ENCODE assay signal across 1 cellular context in the genomic region with DNA sequence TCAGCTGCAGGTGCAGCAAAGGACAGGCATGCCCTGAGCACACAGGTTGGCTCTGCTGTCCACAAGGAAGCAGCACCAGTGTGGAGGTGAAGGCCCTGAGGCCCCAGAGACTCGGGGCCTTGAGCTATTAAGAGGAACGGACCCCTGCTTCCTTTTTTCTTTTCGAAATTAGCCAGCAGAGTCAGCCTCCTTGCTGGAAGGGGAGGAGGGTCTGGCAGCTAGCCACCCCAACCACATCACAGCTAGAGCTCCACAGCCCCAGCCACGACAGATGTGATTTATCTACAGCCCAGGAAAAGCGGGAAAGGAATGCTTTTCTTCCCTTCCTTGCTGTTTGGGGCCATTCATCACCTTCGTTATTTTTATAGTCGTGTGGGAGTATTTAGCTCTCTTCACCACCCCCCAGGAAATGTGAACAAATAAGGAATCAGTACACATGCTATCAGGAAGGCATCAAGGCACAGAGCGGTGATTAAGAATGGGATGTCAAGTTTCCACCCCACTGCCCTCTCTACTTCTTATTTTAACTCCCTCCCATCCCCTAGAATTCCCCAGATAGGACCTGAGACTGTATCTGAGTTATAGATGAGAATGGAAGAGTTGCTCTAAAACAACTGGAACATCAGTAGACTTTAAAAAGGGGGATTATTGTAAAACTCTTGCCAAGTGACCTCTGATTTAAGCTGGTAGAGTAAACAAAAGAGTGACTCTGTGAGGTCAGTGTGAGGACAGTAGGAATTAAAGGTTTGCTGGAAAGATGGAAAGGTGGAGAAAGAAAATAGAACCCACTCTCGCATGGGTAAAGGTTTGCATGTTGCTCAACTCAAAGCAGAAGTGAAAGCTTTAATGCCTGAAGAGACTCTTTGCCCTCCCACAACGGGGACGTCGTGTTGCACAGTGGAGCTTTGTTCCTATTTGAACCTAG.
TF ChIP-seq lines count a peak whose summit lies in the region.

No MANE protein-coding gene starts in this region.

TF ChIP-seq in GM12878, 131 proteins besides CTCF, POLR2A, EP300 and RAD21 (continued from another document and continues in another):
- TF ChIP-seq PRDM15 (CRISPR knock-in tag; IDR thresholded peaks at IDR 0.05) (no peak), ZNF24 (IDR thresholded peaks at IDR 0.05) (no peak), POLR2AphosphoS2 (IDR thresholded peaks at IDR 0.05; ENCODE audit: low read depth, low read length) (no peak), FOXK2 (IDR thresholded peaks at IDR 0.05) (no peak), CUX1 (IDR thresholded peaks at IDR 0.05; ENCODE audit: insufficient replicate concordance, low read depth, low read length) (no peak), ZNF207 (IDR thresholded peaks at IDR 0.05; ENCODE audit: borderline replicate concordance) (no peak), ZNF384 (IDR thresholded peaks at IDR 0.05; ENCODE audit: borderline replicate concordance, low read depth, low read length) (no peak), CHD1 (IDR thresholded peaks at IDR 0.05; ENCODE audit: low read depth, low read length) (no peak), KDM1A (IDR thresholded peaks at IDR 0.05; ENCODE audit: borderline replicate concordance) (no peak), ETV6 (conservative IDR thresholded peaks at IDR 0.05 in 1 of 2, IDR thresholded peaks at IDR 0.05 in 1 of 2; ENCODE audit: borderline replicate concordance in 1 of 2, low read depth in 1 of 2) (no peak; a peak in 1 of 4 replicates), NR2F1 (conservative IDR thresholded peaks at IDR 0.05) (peak; percentile 28; the same call in 1 of the 2 replicates), TAF1 (IDR thresholded peaks at IDR 0.05; ENCODE audit: borderline replicate concordance, low read depth, low read length) (peak; percentile 43; the same call in 1 of the 2 replicates), ZNF217 (IDR thresholded peaks at IDR 0.05) (no peak), SUZ12 (IDR thresholded peaks at IDR 0.05; ENCODE audit: unreplicated experiment) (no peak), PAX8 (IDR thresholded peaks at IDR 0.05) (no peak), IKZF1 (conservative IDR thresholded peaks at IDR 0.05) (peak; percentile 84), CBX5 (IDR thresholded peaks at IDR 0.05; ENCODE audit: low read depth) (0 out of 2 replicates have a peak, but pooled peaks have one; percentile 62), EGR1 (IDR thresholded peaks at IDR 0.05; ENCODE audit: borderline replicate concordance in 1 of 2, low read depth in 2 of 2, low read length in 2 of 2) (no peak), NRF1 (conservative IDR thresholded peaks at IDR 0.05; ENCODE audit: low read depth, low read length) (no peak), CHD2 (IDR thresholded peaks at IDR 0.05; ENCODE audit: borderline replicate concordance, low read depth, low read length) (no peak), EED (IDR thresholded peaks at IDR 0.05; ENCODE audit: low read depth) (peak; percentile 47; the same call in 1 of the 2 replicates), STAT3 (IDR thresholded peaks at IDR 0.05; ENCODE audit: low read depth, low read length) (no peak), BHLHE40 (IDR thresholded peaks at IDR 0.05; ENCODE audit: borderline replicate concordance in 1 of 2, low read depth in 2 of 2, low read length in 1 of 2) (no peak), BRCA1 (IDR thresholded peaks at IDR 0.05; ENCODE audit: low read depth, low read length) (no peak), ZBTB4 (CRISPR knock-in tag; IDR thresholded peaks at IDR 0.05) (no peak), HDGF (IDR thresholded peaks at IDR 0.05) (no peak), ZSCAN29 (IDR thresholded peaks at IDR 0.05) (no peak), ZZZ3 (IDR thresholded peaks at IDR 0.05; ENCODE audit: control insufficient read depth, insufficient read length, low read depth) (no peak), PBX3 (IDR thresholded peaks at IDR 0.05; ENCODE audit: insufficient replicate concordance, low read depth, low read length) (no peak), POLR2AphosphoS5 (IDR thresholded peaks at IDR 0.05; ENCODE audit: low read length) (peak; percentile 10; the same call in 1 of the 2 replicates), CEBPZ (IDR thresholded peaks at IDR 0.05; ENCODE audit: low read depth, low read length) (no peak)
- TF ChIP-seq, protein P1, sequence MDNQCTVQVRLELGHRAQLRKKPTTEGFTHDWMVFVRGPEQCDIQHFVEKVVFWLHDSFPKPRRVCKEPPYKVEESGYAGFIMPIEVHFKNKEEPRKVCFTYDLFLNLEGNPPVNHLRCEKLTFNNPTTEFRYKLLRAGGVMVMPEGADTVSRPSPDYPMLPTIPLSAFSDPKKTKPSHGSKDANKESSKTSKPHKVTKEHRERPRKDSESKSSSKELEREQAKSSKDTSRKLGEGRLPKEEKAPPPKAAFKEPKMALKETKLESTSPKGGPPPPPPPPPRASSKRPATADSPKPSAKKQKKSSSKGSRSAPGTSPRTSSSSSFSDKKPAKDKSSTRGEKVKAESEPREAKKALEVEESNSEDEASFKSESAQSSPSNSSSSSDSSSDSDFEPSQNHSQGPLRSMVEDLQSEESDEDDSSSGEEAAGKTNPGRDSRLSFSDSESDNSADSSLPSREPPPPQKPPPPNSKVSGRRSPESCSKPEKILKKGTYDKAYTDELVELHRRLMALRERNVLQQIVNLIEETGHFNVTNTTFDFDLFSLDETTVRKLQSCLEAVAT (IDR thresholded peaks at IDR 0.05), result no peak
- TF ChIP-seq, protein P2, sequence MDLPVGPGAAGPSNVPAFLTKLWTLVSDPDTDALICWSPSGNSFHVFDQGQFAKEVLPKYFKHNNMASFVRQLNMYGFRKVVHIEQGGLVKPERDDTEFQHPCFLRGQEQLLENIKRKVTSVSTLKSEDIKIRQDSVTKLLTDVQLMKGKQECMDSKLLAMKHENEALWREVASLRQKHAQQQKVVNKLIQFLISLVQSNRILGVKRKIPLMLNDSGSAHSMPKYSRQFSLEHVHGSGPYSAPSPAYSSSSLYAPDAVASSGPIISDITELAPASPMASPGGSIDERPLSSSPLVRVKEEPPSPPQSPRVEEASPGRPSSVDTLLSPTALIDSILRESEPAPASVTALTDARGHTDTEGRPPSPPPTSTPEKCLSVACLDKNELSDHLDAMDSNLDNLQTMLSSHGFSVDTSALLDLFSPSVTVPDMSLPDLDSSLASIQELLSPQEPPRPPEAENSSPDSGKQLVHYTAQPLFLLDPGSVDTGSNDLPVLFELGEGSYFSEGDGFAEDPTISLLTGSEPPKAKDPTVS (IDR thresholded peaks at IDR 0.05; ENCODE audit: low read depth, low read length), result no peak
- TF ChIP-seq, protein P3, sequence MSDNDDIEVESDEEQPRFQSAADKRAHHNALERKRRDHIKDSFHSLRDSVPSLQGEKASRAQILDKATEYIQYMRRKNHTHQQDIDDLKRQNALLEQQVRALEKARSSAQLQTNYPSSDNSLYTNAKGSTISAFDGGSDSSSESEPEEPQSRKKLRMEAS (IDR thresholded peaks at IDR 0.05; ENCODE audit: low read depth, low read length), result no peak
